In the genomic region with DNA sequence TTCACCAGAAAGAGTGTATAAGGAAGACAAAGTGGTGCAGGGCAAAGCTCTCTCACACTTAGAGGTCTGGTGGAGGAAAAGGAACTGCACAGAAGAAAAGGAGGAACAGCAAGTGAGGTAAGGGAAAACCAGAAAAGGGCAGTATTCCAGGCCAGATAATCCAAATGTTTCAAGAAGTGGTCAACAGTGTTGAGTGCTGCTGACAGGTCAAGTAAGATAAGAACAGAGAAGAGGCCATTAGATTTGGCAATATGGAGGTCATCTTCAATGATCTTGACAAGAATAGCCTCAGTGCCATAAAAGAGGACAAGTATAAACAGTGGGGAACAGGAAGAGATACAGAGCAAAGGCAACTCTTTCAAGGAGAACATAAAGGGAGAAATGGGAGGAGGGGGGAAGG, we compare ENCODE assay signal across 1 cellular context.
A peak's percentile ranks its signal among the peaks of the same experiment; 100 is the strongest.
TF ChIP-seq lines count a peak whose summit lies in the region.

No MANE protein-coding gene starts in this region.

TF ChIP-seq in K562, 482 proteins besides CTCF, POLR2A, EP300 and RAD21 (continued from another document and continues in another):
- TF ChIP-seq, protein P1, sequence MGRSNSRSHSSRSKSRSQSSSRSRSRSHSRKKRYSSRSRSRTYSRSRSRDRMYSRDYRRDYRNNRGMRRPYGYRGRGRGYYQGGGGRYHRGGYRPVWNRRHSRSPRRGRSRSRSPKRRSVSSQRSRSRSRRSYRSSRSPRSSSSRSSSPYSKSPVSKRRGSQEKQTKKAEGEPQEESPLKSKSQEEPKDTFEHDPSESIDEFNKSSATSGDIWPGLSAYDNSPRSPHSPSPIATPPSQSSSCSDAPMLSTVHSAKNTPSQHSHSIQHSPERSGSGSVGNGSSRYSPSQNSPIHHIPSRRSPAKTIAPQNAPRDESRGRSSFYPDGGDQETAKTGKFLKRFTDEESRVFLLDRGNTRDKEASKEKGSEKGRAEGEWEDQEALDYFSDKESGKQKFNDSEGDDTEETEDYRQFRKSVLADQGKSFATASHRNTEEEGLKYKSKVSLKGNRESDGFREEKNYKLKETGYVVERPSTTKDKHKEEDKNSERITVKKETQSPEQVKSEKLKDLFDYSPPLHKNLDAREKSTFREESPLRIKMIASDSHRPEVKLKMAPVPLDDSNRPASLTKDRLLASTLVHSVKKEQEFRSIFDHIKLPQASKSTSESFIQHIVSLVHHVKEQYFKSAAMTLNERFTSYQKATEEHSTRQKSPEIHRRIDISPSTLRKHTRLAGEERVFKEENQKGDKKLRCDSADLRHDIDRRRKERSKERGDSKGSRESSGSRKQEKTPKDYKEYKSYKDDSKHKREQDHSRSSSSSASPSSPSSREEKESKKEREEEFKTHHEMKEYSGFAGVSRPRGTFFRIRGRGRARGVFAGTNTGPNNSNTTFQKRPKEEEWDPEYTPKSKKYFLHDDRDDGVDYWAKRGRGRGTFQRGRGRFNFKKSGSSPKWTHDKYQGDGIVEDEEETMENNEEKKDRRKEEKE (IDR thresholded peaks at IDR 0.05; ENCODE audit: borderline replicate concordance in 1 of 2, control insufficient read depth in 1 of 2, low read depth in 2 of 2, low read length in 1 of 2), result no peak
- TF ChIP-seq ATF7 (IDR thresholded peaks at IDR 0.05) (0 out of 2 replicates have a peak, but pooled peaks have one; percentile 11), TAL1 (IDR thresholded peaks at IDR 0.05) (0 out of 2 replicates have a peak, but pooled peaks have one; percentile 29), MTA2 (IDR thresholded peaks at IDR 0.05; ENCODE audit: low read depth) (0 out of 2 replicates have a peak, but pooled peaks have one; percentile 19), HLTF (IDR thresholded peaks at IDR 0.05) (peak; percentile 41; the same call in 1 of the 2 replicates), PURB (CRISPR knock-in tag; IDR thresholded peaks at IDR 0.05; ENCODE audit: low read depth) (no peak), MCM3 (IDR thresholded peaks at IDR 0.05) (no peak), OTX1 (CRISPR knock-in tag; IDR thresholded peaks at IDR 0.05) (no peak), TAF15 (IDR thresholded peaks at IDR 0.05; ENCODE audit: low read depth, low read length) (no peak), EHMT2 (IDR thresholded peaks at IDR 0.05) (peak; percentile 91), ZNF644 (tag; IDR thresholded peaks at IDR 0.05; ENCODE audit: low read depth) (no peak), HDAC2 (IDR thresholded peaks at IDR 0.05) (0 out of 2 replicates have a peak, but pooled peaks have one; percentile 20), SMARCA5 (IDR thresholded peaks at IDR 0.05) (no peak), TRIM24 (IDR thresholded peaks at IDR 0.05) (peak; percentile 12 to 47; a peak in 1 of 4 replicates), ELF4 (CRISPR knock-in tag; IDR thresholded peaks at IDR 0.05) (0 out of 2 replicates have a peak, but pooled peaks have one; percentile 46), DPF2 (IDR thresholded peaks at IDR 0.05) (peak; percentile 77), NONO (IDR thresholded peaks at IDR 0.05; ENCODE audit: low read depth in 2 of 2, low read length in 1 of 2) (no peak), LEF1 (IDR thresholded peaks at IDR 0.05) (peak; percentile 80; the same call in 1 of the 2 replicates), CEBPB (tag; IDR thresholded peaks at IDR 0.05) (peak; percentile 48; the same call in 1 of the 2 replicates), ZEB2 (IDR thresholded peaks at IDR 0.05) (0 out of 2 replicates have a peak, but pooled peaks have one; percentile 27), SPI1 (IDR thresholded peaks at IDR 0.05; ENCODE audit: borderline replicate concordance, low read depth, low read length) (peak; percentile 83; the same call in 1 of the 2 replicates), KDM1A (IDR thresholded peaks at IDR 0.05) (0 out of 4 replicates have a peak, but pooled peaks of 1 of the 2 experiments have one; percentile 21), MTA1 (IDR thresholded peaks at IDR 0.05; ENCODE audit: borderline replicate concordance) (peak; percentile 82; the same call in 1 of the 2 replicates), GATA2 (CRISPR knock-in tag; IDR thresholded peaks at IDR 0.05) (no peak), NFIC (IDR thresholded peaks at IDR 0.05) (peak; percentile 33; the same call in 1 of the 2 replicates), JUND (IDR thresholded peaks at IDR 0.05; ENCODE audit: borderline replicate concordance, low read depth, low read length) (peak; percentile 24; the same call in 1 of the 2 replicates), JUND (tag; IDR thresholded peaks at IDR 0.05; ENCODE audit: borderline replicate concordance, low read depth, low read length) (no peak), TAF7 (tag; IDR thresholded peaks at IDR 0.05) (no peak), MEIS2 (IDR thresholded peaks at IDR 0.05; ENCODE audit: partially characterized antibody) (peak; percentile 96), ARID1B (IDR thresholded peaks at IDR 0.05) (peak; percentile 72), SETDB1 (IDR thresholded peaks at IDR 0.05; ENCODE audit: low read length) (no peak), CBFA2T3 (IDR thresholded peaks at IDR 0.05) (peak; percentile 46; the same call in 1 of the 2 replicates)
- TF ChIP-seq, protein P2, sequence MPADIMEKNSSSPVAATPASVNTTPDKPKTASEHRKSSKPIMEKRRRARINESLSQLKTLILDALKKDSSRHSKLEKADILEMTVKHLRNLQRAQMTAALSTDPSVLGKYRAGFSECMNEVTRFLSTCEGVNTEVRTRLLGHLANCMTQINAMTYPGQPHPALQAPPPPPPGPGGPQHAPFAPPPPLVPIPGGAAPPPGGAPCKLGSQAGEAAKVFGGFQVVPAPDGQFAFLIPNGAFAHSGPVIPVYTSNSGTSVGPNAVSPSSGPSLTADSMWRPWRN (IDR thresholded peaks at IDR 0.05; ENCODE audit: low read depth), result peak; percentile 80
- TF ChIP-seq, protein P3, sequence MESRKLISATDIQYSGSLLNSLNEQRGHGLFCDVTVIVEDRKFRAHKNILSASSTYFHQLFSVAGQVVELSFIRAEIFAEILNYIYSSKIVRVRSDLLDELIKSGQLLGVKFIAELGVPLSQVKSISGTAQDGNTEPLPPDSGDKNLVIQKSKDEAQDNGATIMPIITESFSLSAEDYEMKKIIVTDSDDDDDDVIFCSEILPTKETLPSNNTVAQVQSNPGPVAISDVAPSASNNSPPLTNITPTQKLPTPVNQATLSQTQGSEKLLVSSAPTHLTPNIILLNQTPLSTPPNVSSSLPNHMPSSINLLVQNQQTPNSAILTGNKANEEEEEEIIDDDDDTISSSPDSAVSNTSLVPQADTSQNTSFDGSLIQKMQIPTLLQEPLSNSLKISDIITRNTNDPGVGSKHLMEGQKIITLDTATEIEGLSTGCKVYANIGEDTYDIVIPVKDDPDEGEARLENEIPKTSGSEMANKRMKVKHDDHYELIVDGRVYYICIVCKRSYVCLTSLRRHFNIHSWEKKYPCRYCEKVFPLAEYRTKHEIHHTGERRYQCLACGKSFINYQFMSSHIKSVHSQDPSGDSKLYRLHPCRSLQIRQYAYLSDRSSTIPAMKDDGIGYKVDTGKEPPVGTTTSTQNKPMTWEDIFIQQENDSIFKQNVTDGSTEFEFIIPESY (CRISPR knock-in tag; IDR thresholded peaks at IDR 0.05), result no peak
- TF ChIP-seq, protein P4, sequence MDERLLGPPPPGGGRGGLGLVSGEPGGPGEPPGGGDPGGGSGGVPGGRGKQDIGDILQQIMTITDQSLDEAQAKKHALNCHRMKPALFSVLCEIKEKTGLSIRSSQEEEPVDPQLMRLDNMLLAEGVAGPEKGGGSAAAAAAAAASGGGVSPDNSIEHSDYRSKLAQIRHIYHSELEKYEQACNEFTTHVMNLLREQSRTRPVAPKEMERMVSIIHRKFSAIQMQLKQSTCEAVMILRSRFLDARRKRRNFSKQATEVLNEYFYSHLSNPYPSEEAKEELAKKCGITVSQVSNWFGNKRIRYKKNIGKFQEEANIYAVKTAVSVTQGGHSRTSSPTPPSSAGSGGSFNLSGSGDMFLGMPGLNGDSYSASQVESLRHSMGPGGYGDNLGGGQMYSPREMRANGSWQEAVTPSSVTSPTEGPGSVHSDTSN (CRISPR knock-in tag; IDR thresholded peaks at IDR 0.05; ENCODE audit: low read depth), result 0 out of 2 replicates have a peak, but pooled peaks have one; percentile 8
- TF ChIP-seq, protein P4 (tag; conservative IDR thresholded peaks at IDR 0.05; ENCODE audit: low read depth), result peak; percentile 93
- TF ChIP-seq, protein P5, sequence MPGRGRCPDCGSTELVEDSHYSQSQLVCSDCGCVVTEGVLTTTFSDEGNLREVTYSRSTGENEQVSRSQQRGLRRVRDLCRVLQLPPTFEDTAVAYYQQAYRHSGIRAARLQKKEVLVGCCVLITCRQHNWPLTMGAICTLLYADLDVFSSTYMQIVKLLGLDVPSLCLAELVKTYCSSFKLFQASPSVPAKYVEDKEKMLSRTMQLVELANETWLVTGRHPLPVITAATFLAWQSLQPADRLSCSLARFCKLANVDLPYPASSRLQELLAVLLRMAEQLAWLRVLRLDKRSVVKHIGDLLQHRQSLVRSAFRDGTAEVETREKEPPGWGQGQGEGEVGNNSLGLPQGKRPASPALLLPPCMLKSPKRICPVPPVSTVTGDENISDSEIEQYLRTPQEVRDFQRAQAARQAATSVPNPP (IDR thresholded peaks at IDR 0.05; ENCODE audit: borderline replicate concordance, insufficient read depth, insufficient read length), result no peak
- TF ChIP-seq, protein P6, sequence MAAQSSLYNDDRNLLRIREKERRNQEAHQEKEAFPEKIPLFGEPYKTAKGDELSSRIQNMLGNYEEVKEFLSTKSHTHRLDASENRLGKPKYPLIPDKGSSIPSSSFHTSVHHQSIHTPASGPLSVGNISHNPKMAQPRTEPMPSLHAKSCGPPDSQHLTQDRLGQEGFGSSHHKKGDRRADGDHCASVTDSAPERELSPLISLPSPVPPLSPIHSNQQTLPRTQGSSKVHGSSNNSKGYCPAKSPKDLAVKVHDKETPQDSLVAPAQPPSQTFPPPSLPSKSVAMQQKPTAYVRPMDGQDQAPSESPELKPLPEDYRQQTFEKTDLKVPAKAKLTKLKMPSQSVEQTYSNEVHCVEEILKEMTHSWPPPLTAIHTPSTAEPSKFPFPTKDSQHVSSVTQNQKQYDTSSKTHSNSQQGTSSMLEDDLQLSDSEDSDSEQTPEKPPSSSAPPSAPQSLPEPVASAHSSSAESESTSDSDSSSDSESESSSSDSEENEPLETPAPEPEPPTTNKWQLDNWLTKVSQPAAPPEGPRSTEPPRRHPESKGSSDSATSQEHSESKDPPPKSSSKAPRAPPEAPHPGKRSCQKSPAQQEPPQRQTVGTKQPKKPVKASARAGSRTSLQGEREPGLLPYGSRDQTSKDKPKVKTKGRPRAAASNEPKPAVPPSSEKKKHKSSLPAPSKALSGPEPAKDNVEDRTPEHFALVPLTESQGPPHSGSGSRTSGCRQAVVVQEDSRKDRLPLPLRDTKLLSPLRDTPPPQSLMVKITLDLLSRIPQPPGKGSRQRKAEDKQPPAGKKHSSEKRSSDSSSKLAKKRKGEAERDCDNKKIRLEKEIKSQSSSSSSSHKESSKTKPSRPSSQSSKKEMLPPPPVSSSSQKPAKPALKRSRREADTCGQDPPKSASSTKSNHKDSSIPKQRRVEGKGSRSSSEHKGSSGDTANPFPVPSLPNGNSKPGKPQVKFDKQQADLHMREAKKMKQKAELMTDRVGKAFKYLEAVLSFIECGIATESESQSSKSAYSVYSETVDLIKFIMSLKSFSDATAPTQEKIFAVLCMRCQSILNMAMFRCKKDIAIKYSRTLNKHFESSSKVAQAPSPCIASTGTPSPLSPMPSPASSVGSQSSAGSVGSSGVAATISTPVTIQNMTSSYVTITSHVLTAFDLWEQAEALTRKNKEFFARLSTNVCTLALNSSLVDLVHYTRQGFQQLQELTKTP (IDR thresholded peaks at IDR 0.05; ENCODE audit: low read depth in 1 of 2, partially characterized antibody in 2 of 2), result peak in 1 of 2 experiments; percentile 48
- TF ChIP-seq, protein P7, sequence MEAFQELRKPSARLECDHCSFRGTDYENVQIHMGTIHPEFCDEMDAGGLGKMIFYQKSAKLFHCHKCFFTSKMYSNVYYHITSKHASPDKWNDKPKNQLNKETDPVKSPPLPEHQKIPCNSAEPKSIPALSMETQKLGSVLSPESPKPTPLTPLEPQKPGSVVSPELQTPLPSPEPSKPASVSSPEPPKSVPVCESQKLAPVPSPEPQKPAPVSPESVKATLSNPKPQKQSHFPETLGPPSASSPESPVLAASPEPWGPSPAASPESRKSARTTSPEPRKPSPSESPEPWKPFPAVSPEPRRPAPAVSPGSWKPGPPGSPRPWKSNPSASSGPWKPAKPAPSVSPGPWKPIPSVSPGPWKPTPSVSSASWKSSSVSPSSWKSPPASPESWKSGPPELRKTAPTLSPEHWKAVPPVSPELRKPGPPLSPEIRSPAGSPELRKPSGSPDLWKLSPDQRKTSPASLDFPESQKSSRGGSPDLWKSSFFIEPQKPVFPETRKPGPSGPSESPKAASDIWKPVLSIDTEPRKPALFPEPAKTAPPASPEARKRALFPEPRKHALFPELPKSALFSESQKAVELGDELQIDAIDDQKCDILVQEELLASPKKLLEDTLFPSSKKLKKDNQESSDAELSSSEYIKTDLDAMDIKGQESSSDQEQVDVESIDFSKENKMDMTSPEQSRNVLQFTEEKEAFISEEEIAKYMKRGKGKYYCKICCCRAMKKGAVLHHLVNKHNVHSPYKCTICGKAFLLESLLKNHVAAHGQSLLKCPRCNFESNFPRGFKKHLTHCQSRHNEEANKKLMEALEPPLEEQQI (IDR thresholded peaks at IDR 0.05), result no peak
- TF ChIP-seq, protein P8, sequence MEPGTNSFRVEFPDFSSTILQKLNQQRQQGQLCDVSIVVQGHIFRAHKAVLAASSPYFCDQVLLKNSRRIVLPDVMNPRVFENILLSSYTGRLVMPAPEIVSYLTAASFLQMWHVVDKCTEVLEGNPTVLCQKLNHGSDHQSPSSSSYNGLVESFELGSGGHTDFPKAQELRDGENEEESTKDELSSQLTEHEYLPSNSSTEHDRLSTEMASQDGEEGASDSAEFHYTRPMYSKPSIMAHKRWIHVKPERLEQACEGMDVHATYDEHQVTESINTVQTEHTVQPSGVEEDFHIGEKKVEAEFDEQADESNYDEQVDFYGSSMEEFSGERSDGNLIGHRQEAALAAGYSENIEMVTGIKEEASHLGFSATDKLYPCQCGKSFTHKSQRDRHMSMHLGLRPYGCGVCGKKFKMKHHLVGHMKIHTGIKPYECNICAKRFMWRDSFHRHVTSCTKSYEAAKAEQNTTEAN (CRISPR knock-in tag; IDR thresholded peaks at IDR 0.05), result no peak
